In genomic region chr15:75699961-75700874, GRCh38 we compare ENCODE assay signal across 8 cellular contexts. TPM values are rescaled to one million over a fixed set of nuclear protein-coding genes. Genes with fewer than 3 reads are reported as not detected.
DNase-seq lines count a peak whose midpoint lies in the region; ATAC-seq, FAIRE-seq and TF ChIP-seq lines count a peak whose summit lies in the region.
"Not testable (repeated sequence)": the region's sequence is repeated elsewhere in the genome, so short reads cannot be mapped to it uniquely, and the experiment has no call there.

No MANE protein-coding gene starts in this region.

- DNase-seq in Daoy (ENCODE audit: low read depth): peak; percentile 87
- DNase-seq in HTR-8/SVneo (ENCODE audit: insufficient read length, low spot score): not testable (repeated sequence)
- DNase-seq in Peyer's patch: peak in 1 of 3 donors; percentile 28
- DNase-seq in adipocyte (ENCODE audit: low read depth): peak; percentile 70
- DNase-seq in fibroblast of the conjunctiva (ENCODE audit: low read depth): peak; percentile 65

- not testable (repeated sequence) for TF ChIP-seq CTCF in Peyer's patch (IDR thresholded peaks at IDR 0.05)

- H3K4me1 ChIP-seq in Peyer's patch (peaks cover 0 to 37% (median 4%) of the 10 kb centered on the region in 4 donors), adipocyte (ENCODE audit: control insufficient read depth, insufficient read depth, low read length) (peaks cover 21% of the 10 kb centered on the region), subcutaneous abdominal adipose tissue (ENCODE audit: control insufficient read depth in 5 of 5, insufficient read depth in 5 of 5, low read length in 5 of 5) (peaks cover 4 to 68% (median 46%) of the 10 kb centered on the region in 5 donors)
- H3K4me1 ChIP-seq in mucosa of rectum (ENCODE audit: control insufficient read depth in 2 of 2, insufficient read depth in 2 of 2, low read length in 2 of 2): not testable (repeated sequence)

- ATAC-seq in GM21619 (IDR thresholded peaks at IDR 0.05; ENCODE audit: unreplicated experiment): peak; percentile 42

- not testable (repeated sequence) for H3K9me3 ChIP-seq in Peyer's patch; adipocyte (ENCODE audit: control insufficient read depth, low read length); mucosa of rectum (ENCODE audit: control insufficient read depth in 2 of 2, low read length in 2 of 2); subcutaneous abdominal adipose tissue (ENCODE audit: control insufficient read depth in 5 of 5, low read length in 5 of 5)

- H3K27ac ChIP-seq in Peyer's patch (peak overlapping the region in 3 of 4 donors; percentile 25 to 80 (median 62)), mucosa of rectum (ENCODE audit: low read depth in 2 of 2, low read length in 2 of 2) (peak overlapping the region; percentile 47 to 56), subcutaneous abdominal adipose tissue (ENCODE audit: low read depth, low read length) (peak overlapping the region; percentile 50)

- FAIRE-seq in HTR-8/SVneo (lab: Jason Lieb, UNC): peak; percentile 38

- H3K27me3 ChIP-seq in Peyer's patch; adipocyte (replicated peaks; ENCODE audit: control insufficient read depth, insufficient read depth, low read length); mucosa of rectum (ENCODE audit: control insufficient read depth in 2 of 2, insufficient read depth in 2 of 2, low read length in 2 of 2): not testable (repeated sequence)
- peaks cover 0 to 10% (median 1%) of the 10 kb centered on the region in 5 donors for H3K27me3 ChIP-seq in subcutaneous abdominal adipose tissue (ENCODE audit: control insufficient read depth in 5 of 5, insufficient read depth in 4 of 5, low read length in 5 of 5)

- not testable (repeated sequence) for H3K36me3 ChIP-seq in Peyer's patch; adipocyte (ENCODE audit: control insufficient read depth, insufficient read depth, low read length, severe bottlenecking); mucosa of rectum (ENCODE audit: control insufficient read depth in 2 of 2, insufficient read depth in 2 of 2, low read length in 2 of 2); subcutaneous abdominal adipose tissue (ENCODE audit: control insufficient read depth in 5 of 5, insufficient read depth in 5 of 5, low read length in 5 of 5)

- TF ChIP-seq POLR2A in Peyer's patch (IDR thresholded peaks at IDR 0.05): not testable (repeated sequence)

- H3K9ac ChIP-seq in adipocyte (ENCODE audit: low read length); mucosa of rectum (ENCODE audit: low read depth in 1 of 2, low read length in 2 of 2): not testable (repeated sequence)
- peak overlapping the region in 1 of 5 donors; percentile 19 for H3K9ac ChIP-seq in subcutaneous abdominal adipose tissue (ENCODE audit: low read length in 5 of 5)

- H3K4me3 ChIP-seq in Peyer's patch; adipocyte (ENCODE audit: low read length); mucosa of rectum (ENCODE audit: low read length in 2 of 2); subcutaneous abdominal adipose tissue (ENCODE audit: low read depth in 1 of 5, low read length in 5 of 5): not testable (repeated sequence)

RNA-seq across cellular contexts. Expression of gene CSPG4, which starts 12.4 kb away (rescaled TPM):
- 21.2 and 24.7 TPM in 2 replicates for total RNA-seq in Daoy (2014; rRNA removed; shearing (Covaris generic))
- total RNA-seq in Peyer's patch: 10 to 100 TPM in 1 of 4 donors, 1 to 10 TPM in 3; 2.8 to 15.7 (median 6.3) TPM

RNA-seq across cellular contexts. Expression of gene SNX33, which starts 52.5 kb away (rescaled TPM):
- 7.1 and 7.8 TPM in 2 replicates for total RNA-seq in Daoy (2014; rRNA removed; shearing (Covaris generic))
- 10 to 100 TPM; 35.5 to 53.7 (median 49.5) TPM for total RNA-seq in Peyer's patch
